ENCODE assay signal across 12 cellular contexts in genomic region chr11:123202155-123202714, GRCh38. TPM values are rescaled to one million over a fixed set of nuclear protein-coding genes. Genes with fewer than 3 reads are reported as not detected.
A peak's percentile ranks its signal among the peaks of the same experiment; 100 is the strongest.
DNase-seq lines count a peak whose midpoint lies in the region; ATAC-seq and TF ChIP-seq lines count a peak whose summit lies in the region.
"Had no signal": no experiment of that assay in that cellular context is flagged by ENCODE, and none has a peak within 500 bp of the region (broad histone marks: within the 10 kb centered on the region; RNA-seq: fewer than 3 reads in every experiment).

No MANE protein-coding gene starts in this region.

- peak; percentile 9 for DNase-seq in DMS53 (lab: John Stamatoyannopoulos, UW)
- DNase-seq in DMS53 treated with DMSO at 0.1 percent for 48 hours (lab: John Stamatoyannopoulos, UW; ENCODE audit: unreplicated experiment) = no peak
- peak; percentile 77 for DNase-seq in fibroblast of pulmonary artery (ENCODE audit: low read depth)
- no peak for DNase-seq in type B pancreatic cell (ENCODE audit: extremely low spot score, unreplicated experiment)
- no peak for DNase-seq in activated CD4-positive, alpha-beta T cell treated with anti-CD3 and anti-CD28 coated beads for 36 hours
- DNase-seq in activated CD4-positive, CD25-positive, alpha-beta regulatory T cell treated with anti-CD3 and anti-CD28 coated beads, Interleukin-2, amount 50 U/mL, for 72 hours = no peak
- DNase-seq: 8988T; activated CD8-positive, alpha-beta memory T cell treated with anti-CD3 and anti-CD28 coated beads, Interleukin-2, amount 50 U/mL, for 48 hours; MM.1S had no signal

- ATAC-seq in activated CD4-positive, alpha-beta T cell treated with anti-CD3 and anti-CD28 coated beads for 36 hours = no peak
- no peak for ATAC-seq in GM19395 (IDR thresholded peaks at IDR 0.05; ENCODE audit: unreplicated experiment)

- H3K4me1 Mint-ChIP-seq in type B pancreatic cell (ENCODE audit: unreplicated experiment) = peaks cover 46% of the 10 kb centered on the region
- peaks cover 2% of the 10 kb centered on the region for H3K4me1 Mint-ChIP-seq in activated CD4-positive, alpha-beta T cell treated with anti-CD3 and anti-CD28 coated beads for 36 hours

- H3K36me3 Mint-ChIP-seq in type B pancreatic cell = no peaks in the 10 kb centered on the region
- H3K36me3 Mint-ChIP-seq in activated CD4-positive, alpha-beta T cell treated with anti-CD3 and anti-CD28 coated beads for 36 hours (ENCODE audit: low read depth) = no peaks in the 10 kb centered on the region

- peaks cover 0 to 4% of the 10 kb centered on the region in 2 donors for H3K4me1 ChIP-seq in mucosa of rectum (ENCODE audit: control insufficient read depth in 2 of 2, insufficient read depth in 2 of 2, low read length in 2 of 2)

- H3K27me3 ChIP-seq in mucosa of rectum (ENCODE audit: control insufficient read depth in 2 of 2, insufficient read depth in 2 of 2, low read length in 2 of 2) = peaks cover 0 to 5% of the 10 kb centered on the region in 2 donors

- no peaks in the 10 kb centered on the region for H3K9me3 Mint-ChIP-seq in type B pancreatic cell
- no peaks in the 10 kb centered on the region for H3K9me3 Mint-ChIP-seq in activated CD4-positive, alpha-beta T cell treated with anti-CD3 and anti-CD28 coated beads for 36 hours (ENCODE audit: low read depth)

- peak overlapping the region; percentile 32 to 39 for H3K27ac ChIP-seq in mucosa of rectum (ENCODE audit: low read depth in 2 of 2, low read length in 2 of 2)
- H3K27ac ChIP-seq: thoracic aorta had no signal

- H3K27me3 Mint-ChIP-seq in type B pancreatic cell = peaks cover 33% of the 10 kb centered on the region
- peaks cover 24% of the 10 kb centered on the region for H3K27me3 Mint-ChIP-seq in activated CD4-positive, alpha-beta T cell treated with anti-CD3 and anti-CD28 coated beads for 36 hours

- TF ChIP-seq CTCF in fibroblast of pulmonary artery (IDR thresholded peaks at IDR 0.05; ENCODE audit: low read length, missing control alignments) = no peak
- no peak for TF ChIP-seq CTCF in type B pancreatic cell (conservative IDR thresholded peaks at IDR 0.05)

- intact Hi-C loops in activated CD4-positive, alpha-beta T cell treated with anti-CD3 and anti-CD28 coated beads for 36 hours (cut with DNase I, micrococcal nuclease) = no loop called here

- no peak overlapping the region for H3K9ac ChIP-seq in mucosa of rectum (ENCODE audit: low read depth in 1 of 2, low read length in 2 of 2)

- peak overlapping the region; percentile 37 for H3K27ac Mint-ChIP-seq in type B pancreatic cell
- H3K27ac Mint-ChIP-seq in activated CD4-positive, alpha-beta T cell treated with anti-CD3 and anti-CD28 coated beads for 36 hours = no peak overlapping the region

- no peak overlapping the region for H3K4me3 ChIP-seq in fibroblast of pulmonary artery (replicated peaks; ENCODE audit: low read depth, low read length)
- no peak overlapping the region for H3K4me3 ChIP-seq in mucosa of rectum (ENCODE audit: low read length in 2 of 2)
- H3K4me3 ChIP-seq: thoracic aorta had no signal

- POLR2A ChIA-PET in activated CD4-positive, alpha-beta T cell treated with anti-CD3 and anti-CD28 coated beads for 36 hours (lab: Charles Lee) = no interaction called here

- no peaks in the 10 kb centered on the region for H3K9me3 ChIP-seq in mucosa of rectum (ENCODE audit: control insufficient read depth in 2 of 2, low read length in 2 of 2)
- H3K9me3 ChIP-seq: thoracic aorta had no signal

- CTCF ChIA-PET in activated CD4-positive, alpha-beta T cell treated with anti-CD3 and anti-CD28 coated beads for 36 hours (lab: Charles Lee) = interaction anchor here (0.7 to 1.9 kb wide), 4 partner anchors 45 to 529 kb away, joined by 3 to 6 read pairs (median 4); no protein-coding TSS in a partner anchor

- peak overlapping the region; percentile 58 for H3K4me3 Mint-ChIP-seq in type B pancreatic cell
- H3K4me3 Mint-ChIP-seq in activated CD4-positive, alpha-beta T cell treated with anti-CD3 and anti-CD28 coated beads for 36 hours = no peak overlapping the region

- H3K36me3 ChIP-seq in mucosa of rectum (ENCODE audit: control insufficient read depth in 2 of 2, insufficient read depth in 2 of 2, low read length in 2 of 2) = no peaks in the 10 kb centered on the region
- H3K36me3 ChIP-seq: thoracic aorta had no signal

RNA-seq across cellular contexts. Expression of gene CLMP, which starts 7.2 kb away (rescaled TPM):
- total RNA-seq in type B pancreatic cell (ENCODE audit: low replicate concordance) = 3.6 and 65.7 TPM in 2 replicates
- under 1 TPM; 0.05 to 0.09 TPM for total RNA-seq in activated CD4-positive, alpha-beta T cell treated with anti-CD3 and anti-CD28 coated beads for 36 hours

Comparison
In these comparisons a context has a peak if more than half of its experiments do, and no peak if none do; other contexts are left out.
1. DNase-seq: peak in DMS53 (single experiment) and fibroblast of pulmonary artery (single experiment); none in DMS53 treated with DMSO at 0.1 percent for 48 hours (single experiment), type B pancreatic cell (single experiment), activated CD4-positive, alpha-beta T cell treated with anti-CD3 and anti-CD28 coated beads for 36 hours (single experiment) and activated CD4-positive, CD25-positive, alpha-beta regulatory T cell treated with anti-CD3 and anti-CD28 coated beads, Interleukin-2, amount 50 U/mL, for 72 hours (single experiment).